In the genomic region with DNA sequence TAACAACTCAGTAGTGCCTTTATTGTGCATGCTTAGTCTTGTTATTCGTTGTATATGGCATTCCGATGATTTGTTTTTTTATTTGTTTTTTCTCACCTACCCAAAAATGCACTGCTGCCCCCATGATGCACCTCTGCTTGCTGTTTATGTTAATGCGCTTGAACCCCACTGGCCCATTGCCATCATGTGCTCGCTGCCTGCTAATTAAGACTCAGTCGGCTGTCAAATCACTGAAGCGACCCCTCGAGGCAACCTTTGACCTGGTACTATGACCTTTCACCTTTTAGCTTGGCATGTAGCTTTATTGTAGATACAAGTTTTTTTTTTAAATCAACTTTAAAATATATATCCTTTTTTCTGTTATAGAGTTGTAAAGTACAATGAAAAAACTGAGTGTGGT, we compare ENCODE assay signal across 1 cellular context.
TF ChIP-seq lines count a peak whose summit lies in the region.

No MANE protein-coding gene starts in this region.

TF ChIP-seq in K562, 482 proteins besides CTCF, POLR2A, EP300 and RAD21:
- TF ChIP-seq HSF4 (CRISPR knock-in tag; IDR thresholded peaks at IDR 0.05; ENCODE audit: borderline replicate concordance) (no peak), NCOR1 (IDR thresholded peaks at IDR 0.05) (no peak), NR2C1 (IDR thresholded peaks at IDR 0.05) (peak; percentile 92), NR2C1 (tag; IDR thresholded peaks at IDR 0.05) (peak; percentile 91), SRSF3 (IDR thresholded peaks at IDR 0.05; ENCODE audit: insufficient read depth, low read length) (no peak), NR2C2 (CRISPR knock-in tag; IDR thresholded peaks at IDR 0.05) (peak; percentile 73; the same call in 1 of the 2 replicates), NR2C2 (tag; IDR thresholded peaks at IDR 0.05) (peak; percentile 87), E2F1 (CRISPR knock-in tag; IDR thresholded peaks at IDR 0.05) (no peak), PCBP1 (IDR thresholded peaks at IDR 0.05; ENCODE audit: low read depth, low read length, poor library complexity, severe bottlenecking) (no peak), NFATC3 (IDR thresholded peaks at IDR 0.05) (no peak)
TF ChIP-seq in K562: peak in this region for 2.
